ENCODE assay signal across 1 cellular context in genomic region chr5:119522841-119523240, GRCh38.
TF ChIP-seq lines count a peak whose summit lies in the region.

No MANE protein-coding gene starts in this region.

TF ChIP-seq in HepG2, 621 proteins besides CTCF, POLR2A, EP300 and RAD21 (continued from another document and continues in another):
- TF ChIP-seq CREBL2 (CRISPR knock-in tag; IDR thresholded peaks at IDR 0.05; ENCODE audit: borderline replicate concordance) (no peak), SIX1 (CRISPR knock-in tag; IDR thresholded peaks at IDR 0.05; ENCODE audit: borderline replicate concordance) (peak; percentile 72; the same call in 1 of the 2 replicates), ZNF263 (CRISPR knock-in tag; IDR thresholded peaks at IDR 0.05) (no peak), NCOA2 (CRISPR knock-in tag; IDR thresholded peaks at IDR 0.05) (peak; percentile 44; the same call in 1 of the 2 replicates), THAP11 (CRISPR knock-in tag; IDR thresholded peaks at IDR 0.05) (0 out of 2 replicates have a peak, but pooled peaks have one; percentile 23), HMG20A (CRISPR knock-in tag; IDR thresholded peaks at IDR 0.05; ENCODE audit: borderline replicate concordance) (peak; percentile 41; the same call in 1 of the 2 replicates), MXD4 (CRISPR knock-in tag; IDR thresholded peaks at IDR 0.05) (no peak), XRCC5 (optimal IDR thresholded peaks at IDR 0.05; ENCODE audit: low read length) (no peak), SNAPC5 (CRISPR knock-in tag; IDR thresholded peaks at IDR 0.05; ENCODE audit: borderline replicate concordance) (no peak), HOXD1 (CRISPR knock-in tag; IDR thresholded peaks at IDR 0.05) (no peak), CREM (IDR thresholded peaks at IDR 0.05) (peak; percentile 63; the same call in 1 of the 2 replicates), CREM (CRISPR knock-in tag; IDR thresholded peaks at IDR 0.05) (no peak), ZKSCAN5 (CRISPR knock-in tag; IDR thresholded peaks at IDR 0.05) (no peak), ZGPAT (CRISPR knock-in tag; IDR thresholded peaks at IDR 0.05) (no peak), ZMYM2 (CRISPR knock-in tag; IDR thresholded peaks at IDR 0.05) (no peak), MEF2D (CRISPR knock-in tag; IDR thresholded peaks at IDR 0.05) (0 out of 2 replicates have a peak, but pooled peaks have one; percentile 24), ZNF562 (CRISPR knock-in tag; IDR thresholded peaks at IDR 0.05; ENCODE audit: borderline replicate concordance) (no peak), HMGA1 (CRISPR knock-in tag; conservative IDR thresholded peaks at IDR 0.05) (no peak), JUND (CRISPR knock-in tag; IDR thresholded peaks at IDR 0.05) (no peak), SIX4 (CRISPR knock-in tag; IDR thresholded peaks at IDR 0.05) (0 out of 2 replicates have a peak, but pooled peaks have one; percentile 38), SNAPC4 (CRISPR knock-in tag; IDR thresholded peaks at IDR 0.05) (no peak), ZNF251 (CRISPR knock-in tag; IDR thresholded peaks at IDR 0.05) (no peak), ZNF546 (CRISPR knock-in tag; conservative IDR thresholded peaks at IDR 0.05) (no peak), ZNF326 (CRISPR knock-in tag; IDR thresholded peaks at IDR 0.05; ENCODE audit: borderline replicate concordance) (no peak), GATAD2A (CRISPR knock-in tag; IDR thresholded peaks at IDR 0.05) (peak; percentile 77), RFXAP (CRISPR knock-in tag; IDR thresholded peaks at IDR 0.05; ENCODE audit: borderline replicate concordance) (no peak), PRDM15 (CRISPR knock-in tag; IDR thresholded peaks at IDR 0.05) (no peak), ZC3H13 (CRISPR knock-in tag; IDR thresholded peaks at IDR 0.05) (no peak), FOXA1 (IDR thresholded peaks at IDR 0.05) (no peak), FOXA1 (CRISPR knock-in tag; IDR thresholded peaks at IDR 0.05) (peak; percentile 72; the same call in 1 of the 2 replicates), ZNF879 (CRISPR knock-in tag; IDR thresholded peaks at IDR 0.05) (no peak), TBX3 (IDR thresholded peaks at IDR 0.05; ENCODE audit: borderline replicate concordance) (no peak), HNRNPH1 (optimal IDR thresholded peaks at IDR 0.05; ENCODE audit: low read depth, low read length) (no peak), TGIF2 (CRISPR knock-in tag; IDR thresholded peaks at IDR 0.05) (no peak), PAWR (CRISPR knock-in tag; IDR thresholded peaks at IDR 0.05; ENCODE audit: borderline replicate concordance) (no peak), SOX6 (IDR thresholded peaks at IDR 0.05) (no peak), SOX6 (CRISPR knock-in tag; IDR thresholded peaks at IDR 0.05) (peak; percentile 75), ARID3A (IDR thresholded peaks at IDR 0.05; ENCODE audit: low read depth, low read length) (peak; percentile 47; the same call in 1 of the 2 replicates), LCORL (IDR thresholded peaks at IDR 0.05) (no peak), LCORL (CRISPR knock-in tag; IDR thresholded peaks at IDR 0.05) (no peak), ZMYM4 (CRISPR knock-in tag; IDR thresholded peaks at IDR 0.05) (0 out of 2 replicates have a peak, but pooled peaks have one; percentile 31), TERF1 (CRISPR knock-in tag; IDR thresholded peaks at IDR 0.05) (no peak), ZBTB49 (CRISPR knock-in tag; IDR thresholded peaks at IDR 0.05; ENCODE audit: borderline replicate concordance) (no peak), NONO (IDR thresholded peaks at IDR 0.05) (no peak), NONO (CRISPR knock-in tag; conservative IDR thresholded peaks at IDR 0.05) (no peak), ZNF530 (CRISPR knock-in tag; IDR thresholded peaks at IDR 0.05; ENCODE audit: low read depth) (no peak), TFE3 (CRISPR knock-in tag; IDR thresholded peaks at IDR 0.05) (no peak), PTBP1 (IDR thresholded peaks at IDR 0.05; ENCODE audit: low read depth, low read length, poor library complexity, severe bottlenecking) (no peak), SALL1 (CRISPR knock-in tag; IDR thresholded peaks at IDR 0.05) (peak; percentile 39; the same call in 1 of the 2 replicates), TEAD3 (CRISPR knock-in tag; optimal IDR thresholded peaks at IDR 0.05; ENCODE audit: borderline replicate concordance) (peak; percentile 70)
